Comparison of ENCODE assay signal across 9 cellular contexts in the genomic region with DNA sequence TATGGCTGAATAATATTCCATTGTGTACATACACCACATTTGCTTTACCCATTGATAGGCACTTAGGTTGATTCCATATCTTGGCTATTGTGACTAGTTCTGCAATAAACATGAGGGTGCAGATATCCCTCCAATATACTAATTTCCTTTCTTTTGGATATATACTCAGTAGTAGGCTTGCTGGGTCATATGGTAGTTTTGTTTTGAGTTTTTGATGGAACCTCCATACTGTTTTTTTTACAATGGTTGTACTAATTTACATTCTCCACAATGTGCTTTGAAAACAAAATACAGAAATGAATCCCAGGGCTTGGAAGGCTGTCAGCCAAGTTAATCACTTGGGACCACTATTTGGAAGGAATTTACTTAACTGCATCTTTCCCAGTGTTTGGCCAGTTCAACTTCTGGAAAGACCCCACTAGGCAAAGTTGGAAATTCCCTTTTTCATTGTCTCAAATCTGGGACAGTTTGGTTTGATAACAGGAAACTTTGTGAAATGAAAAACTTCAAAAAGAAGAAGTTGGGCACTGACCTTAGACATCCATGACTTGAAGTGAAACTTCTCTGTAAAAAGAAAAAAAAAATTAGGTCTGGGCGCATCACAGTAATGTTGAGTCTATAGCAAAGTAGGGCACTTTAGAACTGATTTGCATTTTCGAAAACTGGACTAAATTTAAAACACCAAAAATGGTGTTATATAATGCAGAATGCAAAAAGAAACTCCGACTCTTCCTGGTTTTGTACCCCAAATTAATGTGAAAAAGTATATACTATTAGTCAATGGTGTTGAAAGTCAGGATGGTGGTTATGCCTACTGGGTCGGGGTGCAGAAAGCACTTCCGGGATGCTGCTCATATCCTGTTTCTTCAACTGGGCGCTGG. TPM values are rescaled to one million over a fixed set of nuclear protein-coding genes. Genes with fewer than 3 reads are reported as not detected.
DNase-seq lines count a peak whose midpoint lies in the region; ATAC-seq, FAIRE-seq and TF ChIP-seq lines count a peak whose summit lies in the region.
"Had no signal": no experiment of that assay in that cellular context is flagged by ENCODE, and none has a peak within 500 bp of the region (broad histone marks: within the 10 kb centered on the region; RNA-seq: fewer than 3 reads in every experiment).

No MANE protein-coding gene starts in this region.

- TF ChIP-seq EP300 in tibial nerve (IDR thresholded peaks at IDR 0.05) = no peak

- H3K9me3 ChIP-seq in heart right ventricle = no peaks in the 10 kb centered on the region
- H3K9me3 ChIP-seq in tibial nerve = no peaks in the 10 kb centered on the region
- no peaks in the 10 kb centered on the region for H3K9me3 ChIP-seq in small intestine (ENCODE audit: control insufficient read depth, low read depth)

- TF ChIP-seq CTCF in heart right ventricle (IDR thresholded peaks at IDR 0.05) (no peak), tibial nerve (IDR thresholded peaks at IDR 0.05) (no peak)

- no peak overlapping the region for H3K4me3 ChIP-seq in heart right ventricle
- no peak overlapping the region for H3K4me3 ChIP-seq in tibial nerve
- H3K4me3 ChIP-seq in H7 (ENCODE audit: insufficient read depth, low read depth, low read length) = no peak overlapping the region
- no peak overlapping the region for H3K4me3 ChIP-seq in small intestine (ENCODE audit: low read depth in 1 of 2, low read length in 2 of 2)

- H3K27ac ChIP-seq in heart right ventricle (peak overlapping the region; percentile 29 to 89 (median 60)), tibial nerve (peak overlapping the region in 3 of 4 donors; percentile 71 to 80 (median 75)), small intestine (ENCODE audit: low read depth in 1 of 2, low read length in 1 of 2) (peak overlapping the region in 1 of 2 donors; percentile 77)
- H3K27ac ChIP-seq: VCaP had no signal

- FAIRE-seq in small intestine (lab: Jason Lieb, UNC) = no peak

- CTCF ChIA-PET in activated CD4-positive, alpha-beta memory T cell treated with anti-CD3 and anti-CD28 coated beads for 36 hours (lab: Charles Lee) = interaction anchor here (1.0 kb wide), 1 partner anchor 65 kb away, joined by 4 read pairs; no protein-coding TSS in a partner anchor

- H3K27me3 ChIP-seq in heart right ventricle = no peaks in the 10 kb centered on the region
- peaks cover 0 to 1% of the 10 kb centered on the region in 2 donors for H3K27me3 ChIP-seq in tibial nerve
- H3K27me3 ChIP-seq in H7 (ENCODE audit: control insufficient read depth, insufficient read depth, low read length) = peaks cover 3% of the 10 kb centered on the region
- H3K27me3 ChIP-seq in small intestine (ENCODE audit: control insufficient read depth in 2 of 2, insufficient read depth in 2 of 2, low read length in 2 of 2) = no peaks in the 10 kb centered on the region

- H3K36me3 ChIP-seq in heart right ventricle (peaks cover 0 to 30% (median 0%) of the 10 kb centered on the region in 9 donors), tibial nerve (peaks cover 0 to 10% (median 5%) of the 10 kb centered on the region in 3 donors), H7 (replicated peaks; ENCODE audit: control insufficient read depth, insufficient read depth, low read length) (no peaks in the 10 kb centered on the region), small intestine (ENCODE audit: control insufficient read depth in 2 of 2, insufficient read depth in 2 of 2, low read length in 2 of 2) (peaks cover 4 to 5% of the 10 kb centered on the region in 2 donors)

- H3K36me3 Mint-ChIP-seq in activated CD4-positive, alpha-beta memory T cell treated with anti-CD3 and anti-CD28 coated beads for 36 hours = peaks cover 21% of the 10 kb centered on the region

- no peaks in the 10 kb centered on the region for H3K27me3 Mint-ChIP-seq in activated CD4-positive, alpha-beta memory T cell treated with anti-CD3 and anti-CD28 coated beads for 36 hours

- H3K27ac Mint-ChIP-seq in activated CD4-positive, alpha-beta memory T cell treated with anti-CD3 and anti-CD28 coated beads for 36 hours = peak overlapping the region; percentile 92

- DNase-seq in heart right ventricle (no peak), Right ventricle myocardium superior (no peak), tibial nerve (ENCODE audit: low spot score in 2 of 2) (no peak), H7 (no peak), left ventricle myocardium superior (no peak), small intestine (no peak)
- DNase-seq in activated CD4-positive, alpha-beta memory T cell treated with anti-CD3 and anti-CD28 coated beads for 36 hours = peak; percentile 71

- no peaks in the 10 kb centered on the region for H3K9me3 Mint-ChIP-seq in activated CD4-positive, alpha-beta memory T cell treated with anti-CD3 and anti-CD28 coated beads for 36 hours

- WGBS in heart right ventricle, 2 donors = 62 to 68% methylated on average over 6 of the region's 6 CpGs
- 69 to 72% methylated on average over 6 of the region's 6 CpGs for WGBS in tibial nerve, 2 donors
- 65 to 88% (median 74%) methylated on average over 6 of the region's 6 CpGs for WGBS in small intestine, 3 donors

- peaks cover 58% of the 10 kb centered on the region for H3K4me1 Mint-ChIP-seq in activated CD4-positive, alpha-beta memory T cell treated with anti-CD3 and anti-CD28 coated beads for 36 hours (ENCODE audit: low read depth)

- ATAC-seq in heart right ventricle (no peak), Right ventricle myocardium superior (ENCODE audit: poor library complexity) (no peak), HG03045 (IDR thresholded peaks at IDR 0.05; ENCODE audit: unreplicated experiment) (peak; percentile 54), left ventricle myocardium superior (no peak)

- POLR2A ChIA-PET in activated CD4-positive, alpha-beta memory T cell treated with anti-CD3 and anti-CD28 coated beads for 36 hours (lab: Charles Lee) = no interaction called here

- intact Hi-C loops in heart right ventricle (cut with DNase I) (no loop called here), Right ventricle myocardium superior (cut with DNase I) (no loop called here), left ventricle myocardium superior (cut with micrococcal nuclease) (no loop called here)
- intact Hi-C loops in activated CD4-positive, alpha-beta memory T cell treated with anti-CD3 and anti-CD28 coated beads for 36 hours (cut with micrococcal nuclease) = loop anchor here (2.0 to 10.0 kb wide), 4 partner anchors 38 to 66 kb away; a partner anchor contains a TSS

- no peak for TF ChIP-seq POLR2A in tibial nerve (IDR thresholded peaks at IDR 0.05)

- peak overlapping the region; percentile 55 for H3K4me3 Mint-ChIP-seq in activated CD4-positive, alpha-beta memory T cell treated with anti-CD3 and anti-CD28 coated beads for 36 hours

- peaks cover 3 to 90% (median 61%) of the 10 kb centered on the region in 9 donors for H3K4me1 ChIP-seq in heart right ventricle
- peaks cover 0 to 53% (median 26%) of the 10 kb centered on the region in 4 donors for H3K4me1 ChIP-seq in tibial nerve
- H3K4me1 ChIP-seq in small intestine (ENCODE audit: control insufficient read depth in 2 of 2, insufficient read depth in 1 of 2, low read depth in 1 of 2, low read length in 1 of 2) = no peaks in the 10 kb centered on the region

RNA-seq across cellular contexts. Expression of a gene that starts 6.0 kb away (rescaled TPM):
- total RNA-seq in heart right ventricle (100 to 1,000 TPM in 1 of 10 donors, 10 to 100 TPM in 9; 26.4 to 122 (median 62.5) TPM), Right ventricle myocardium superior (68.4 TPM), tibial nerve (100 to 1,000 TPM in 3 of 4 donors, 10 to 100 TPM in 1; 73.8 to 333 (median 239) TPM), left ventricle myocardium superior (72.3 TPM)
- polyA plus RNA-seq in heart right ventricle (10 to 100 TPM; 54.6 to 68.1 TPM), small intestine (100 to 1,000 TPM; 116 to 208 (median 126) TPM)
- total RNA-seq in activated CD4-positive, alpha-beta memory T cell treated with anti-CD3 and anti-CD28 coated beads for 36 hours = 100 to 1,000 TPM; 127 to 132 TPM
- 16.9 and 17.1 TPM in 2 replicates for total RNA-seq in H7 (2014; rRNA removed; shearing (Covaris generic))
